ENCODE assay signal across 15 cellular contexts in genomic region chr16:68356919-68357286, GRCh38. TPM values are rescaled to one million over a fixed set of nuclear protein-coding genes. Genes with fewer than 3 reads are reported as not detected.
DNase-seq lines count a peak whose midpoint lies in the region; ATAC-seq, FAIRE-seq and TF ChIP-seq lines count a peak whose summit lies in the region.
"Had no signal": no experiment of that assay in that cellular context is flagged by ENCODE, and none has a peak within 500 bp of the region (broad histone marks: within the 10 kb centered on the region; RNA-seq: fewer than 3 reads in every experiment).

No MANE protein-coding gene starts in this region.

- peaks cover 68 to 80% of the 10 kb centered on the region in 2 experiments for H3K36me3 ChIP-seq in mesenchymal stem cell (ENCODE audit: control insufficient read depth in 1 of 2, insufficient read depth in 2 of 2, low read depth in 1 of 2, low read length in 2 of 2)
- H3K36me3 ChIP-seq in stomach = peaks cover 63 to 94% (median 94%) of the 10 kb centered on the region in 4 donors
- H3K36me3 ChIP-seq in small intestine (ENCODE audit: control insufficient read depth in 2 of 2, insufficient read depth in 2 of 2, low read length in 2 of 2) = peaks cover 6 to 9% of the 10 kb centered on the region in 2 donors
- H3K36me3 ChIP-seq: neural progenitor cell had no signal

- WGBS in mesenchymal stem cell = 96% methylated on average over 5 of the region's 5 CpGs
- WGBS in stomach, 5 donors = 87 to 94% (median 91%) methylated on average over 4 to 5 of the region's 5 CpGs
- WGBS in small intestine, 3 donors = 84 to 97% (median 96%) methylated on average over 5 of the region's 5 CpGs

- peaks cover 22% of the 10 kb centered on the region for H3K36me3 Mint-ChIP-seq in activated T-cell treated with anti-CD3 and anti-CD28 coated beads, Interleukin-2, amount 50 U/mL, for 4 hours (ENCODE audit: insufficient read depth)
- peaks cover 30% of the 10 kb centered on the region for H3K36me3 Mint-ChIP-seq in T-cell

- no peak overlapping the region for H3K4me2 ChIP-seq in mesenchymal stem cell (ENCODE audit: low read length, poor library complexity, severe bottlenecking)
- H3K4me2 ChIP-seq: neural progenitor cell had no signal

- no peaks in the 10 kb centered on the region for H3K27me3 Mint-ChIP-seq in activated T-cell treated with anti-CD3 and anti-CD28 coated beads, Interleukin-2, amount 50 U/mL, for 4 hours (ENCODE audit: low read depth)
- no peaks in the 10 kb centered on the region for H3K27me3 Mint-ChIP-seq in T-cell

- H2AFZ ChIP-seq in mesenchymal stem cell (ENCODE audit: low read depth, low read length) = no peak overlapping the region
- H2AFZ ChIP-seq: neural progenitor cell had no signal

- H3K4me1 ChIP-seq in mesenchymal stem cell (ENCODE audit: control insufficient read depth, insufficient read depth, low read depth, low read length) (peaks cover 23% of the 10 kb centered on the region), stomach (peaks cover 5 to 22% (median 15%) of the 10 kb centered on the region in 4 donors), small intestine (ENCODE audit: control insufficient read depth in 2 of 2, insufficient read depth in 1 of 2, low read depth in 1 of 2, low read length in 1 of 2) (no peaks in the 10 kb centered on the region)

- peak overlapping the region; percentile 52 for H3K4me3 Mint-ChIP-seq in activated T-cell treated with anti-CD3 and anti-CD28 coated beads, Interleukin-2, amount 50 U/mL, for 4 hours
- peak overlapping the region; percentile 57 to 79 (median 73) for H3K4me3 Mint-ChIP-seq in T-cell
- H3K4me3 Mint-ChIP-seq: endodermal cell, HFFc6, neural progenitor cell had no signal

- TF ChIP-seq CTCF in stomach (IDR thresholded peaks at IDR 0.05) = no peak
- no peak for TF ChIP-seq CTCF in omental fat pad (IDR thresholded peaks at IDR 0.05)

- peak overlapping the region in 1 of 2 experiments; percentile 17 for H3K4ac ChIP-seq in mesenchymal stem cell (ENCODE audit: low read depth in 1 of 2, low read length in 2 of 2)

- TF ChIP-seq EP300 in stomach (IDR thresholded peaks at IDR 0.05) = no peak

- H3K4me3 ChIP-seq in mesenchymal stem cell (ENCODE audit: insufficient read depth in 1 of 2, low read depth in 1 of 2, low read length in 2 of 2) (no peak overlapping the region), stomach (peak overlapping the region in 1 of 4 donors; percentile 7), small intestine (ENCODE audit: low read depth in 1 of 2, low read length in 2 of 2) (no peak overlapping the region)
- H3K4me3 ChIP-seq: neural progenitor cell, vagina had no signal

- DNase-seq in activated T-cell treated with anti-CD3 and anti-CD28 coated beads, Interleukin-2, amount 50 U/mL, for 4 hours = no peak
- no peak for DNase-seq in activated T-cell treated with anti-CD3 and anti-CD28 coated beads, Interleukin-2, amount 50 U/mL, for 48 hours
- DNase-seq in GM12891 (ENCODE audit: insufficient read length, low spot score) (no peak), T-cell (no peak), mesenchymal stem cell (peak; percentile 11), stomach (no peak), small intestine (no peak), omental fat pad (ENCODE audit: low spot score) (no peak)
- DNase-seq: cerebellar nuclear complex, endodermal cell, HFFc6, NCI-H1930, NCI-H510A had no signal

- H3K79me1 ChIP-seq in mesenchymal stem cell (replicated peaks; ENCODE audit: low read length, poor library complexity, severe bottlenecking) = peaks cover 3% of the 10 kb centered on the region

- H3K9ac ChIP-seq in mesenchymal stem cell (ENCODE audit: low read length) = no peak overlapping the region
- H3K9ac ChIP-seq: neural progenitor cell had no signal

- CTCF ChIA-PET in T-cell (lab: Charles Lee) = no interaction called here

- H2BK15ac ChIP-seq in mesenchymal stem cell (ENCODE audit: low read depth, poor library complexity, severe bottlenecking) = no peak overlapping the region

- peak overlapping the region; percentile 21 for H2AK5ac ChIP-seq in mesenchymal stem cell (ENCODE audit: low read length, severe bottlenecking)

- no peak for ATAC-seq in activated T-cell treated with anti-CD3 and anti-CD28 coated beads, Interleukin-2, amount 50 U/mL, for 4 hours
- ATAC-seq in T-cell (replicated peaks in 1 of 4) (no peak), omental fat pad (ENCODE audit: low FRiP score) (no peak)

- H4K8ac ChIP-seq in mesenchymal stem cell (ENCODE audit: low read length) = no peak overlapping the region

- FAIRE-seq in GM12891 (lab: Jason Lieb, UNC) (peak; percentile 9), small intestine (lab: Jason Lieb, UNC) (no peak)

- H3K27me3 ChIP-seq in mesenchymal stem cell (ENCODE audit: control insufficient read depth in 1 of 2, insufficient read depth in 1 of 2, low read length in 2 of 2) (no peaks in the 10 kb centered on the region), stomach (no peaks in the 10 kb centered on the region), small intestine (ENCODE audit: control insufficient read depth in 2 of 2, insufficient read depth in 2 of 2, low read length in 2 of 2) (no peaks in the 10 kb centered on the region)
- H3K27me3 ChIP-seq: neural progenitor cell, vagina had no signal

- no peak overlapping the region for H2BK5ac ChIP-seq in mesenchymal stem cell (ENCODE audit: low read depth, low read length, poor library complexity, severe bottlenecking)

- H3K27ac Mint-ChIP-seq in T-cell = no peak overlapping the region
- H3K27ac Mint-ChIP-seq: endodermal cell, HFFc6, neural progenitor cell had no signal

- H4K91ac ChIP-seq in mesenchymal stem cell (ENCODE audit: low read length) = no peak overlapping the region

- H3K9me3 ChIP-seq in mesenchymal stem cell (ENCODE audit: control insufficient read depth, low read length) (no peaks in the 10 kb centered on the region), stomach (no peaks in the 10 kb centered on the region), small intestine (ENCODE audit: control insufficient read depth, low read depth) (no peaks in the 10 kb centered on the region)
- H3K9me3 ChIP-seq: vagina had no signal

- H2BK120ac ChIP-seq in mesenchymal stem cell (ENCODE audit: low read depth, low read length) = no peak overlapping the region

- no peak overlapping the region for H3K18ac ChIP-seq in mesenchymal stem cell (ENCODE audit: low read depth in 1 of 2, low read length in 2 of 2)

- intact Hi-C loops in stomach (cut with DNase I; ENCODE audit: low total_unique reads) = no loop called here

- peaks cover 40% of the 10 kb centered on the region for H3K4me1 Mint-ChIP-seq in activated T-cell treated with anti-CD3 and anti-CD28 coated beads, Interleukin-2, amount 50 U/mL, for 4 hours (ENCODE audit: low read depth)
- peaks cover 39 to 40% (median 39%) of the 10 kb centered on the region in 3 donors for H3K4me1 Mint-ChIP-seq in T-cell
- H3K4me1 Mint-ChIP-seq: endodermal cell, neural progenitor cell had no signal

- peak overlapping the region in 1 of 2 experiments; percentile 57 for H3K14ac ChIP-seq in mesenchymal stem cell (ENCODE audit: low read length in 2 of 2)

- POLR2A ChIA-PET in T-cell (lab: Charles Lee) = no interaction called here

- H2BK12ac ChIP-seq in mesenchymal stem cell (ENCODE audit: low read length in 2 of 2) = no peak overlapping the region

- TF ChIP-seq POLR2A in GM12891 (IDR thresholded peaks at IDR 0.05; ENCODE audit: low read depth, low read length) = no peak
- no peak for TF ChIP-seq POLR2A in stomach (IDR thresholded peaks at IDR 0.05)

- H3K27ac ChIP-seq in mesenchymal stem cell (ENCODE audit: low read length, poor library complexity, severe bottlenecking) (peak overlapping the region; percentile 13), stomach (no peak overlapping the region), small intestine (ENCODE audit: low read depth in 1 of 2, low read length in 1 of 2) (no peak overlapping the region)
- H3K27ac ChIP-seq: neural progenitor cell, vagina had no signal

- no peaks in the 10 kb centered on the region for H3K9me3 Mint-ChIP-seq in activated T-cell treated with anti-CD3 and anti-CD28 coated beads, Interleukin-2, amount 50 U/mL, for 4 hours
- no peaks in the 10 kb centered on the region for H3K9me3 Mint-ChIP-seq in T-cell
- H3K9me3 Mint-ChIP-seq: endodermal cell, HFFc6, neural progenitor cell had no signal

- H3K23ac ChIP-seq in mesenchymal stem cell (ENCODE audit: low read length in 2 of 2) = no peak overlapping the region

TF ChIP-seq in GM12891, 5 proteins besides CTCF, POLR2A, EP300 and RAD21:
- no peak for TF ChIP-seq POU2F2 (IDR thresholded peaks at IDR 0.05; ENCODE audit: low read depth, low read length)
- TF ChIP-seq SPI1 (IDR thresholded peaks at IDR 0.05; ENCODE audit: low read depth, low read length) = no peak
- no peak for TF ChIP-seq TAF1 (IDR thresholded peaks at IDR 0.05; ENCODE audit: low read depth, low read length)
- no peak for TF ChIP-seq PAX5 (IDR thresholded peaks at IDR 0.05; ENCODE audit: insufficient read depth, low read length, severe bottlenecking)

RNA-seq across cellular contexts. Expression of gene PRMT7, which starts 46.1 kb away (rescaled TPM):
- total RNA-seq in activated T-cell treated with anti-CD3 and anti-CD28 coated beads, Interleukin-2, amount 50 U/mL, for 4 hours = 10 to 100 TPM; 60.3 to 66.8 (median 63.0) TPM
- polyA plus RNA-seq in GM12891 (2012; ENCODE audit: low read depth, missing spikeins) = 49.7 TPM
- 10 to 100 TPM; 80.1 to 92.4 (median 87.2) TPM for total RNA-seq in T-cell
- 14.6 TPM for polyA plus RNA-seq in mesenchymal stem cell (2013, experiment 1 of 2)
- 14.7 TPM for polyA plus RNA-seq in mesenchymal stem cell (2013, experiment 2 of 2)
- total RNA-seq in stomach = 10 to 100 TPM; 24.9 to 88.8 (median 48.3) TPM
- polyA plus RNA-seq in stomach = 10 to 100 TPM; 22.4 to 30.2 (median 28.6) TPM
- 10 to 100 TPM; 13.6 to 26.7 (median 13.8) TPM for polyA plus RNA-seq in small intestine
- total RNA-seq in omental fat pad = 10 to 100 TPM; 22.3 to 56.7 (median 35.8) TPM

RNA-seq across cellular contexts. Expression of gene SLC7A6OS, which starts 46.2 kb away (rescaled TPM):
- 10 to 100 TPM; 19.0 to 27.6 (median 21.5) TPM for total RNA-seq in activated T-cell treated with anti-CD3 and anti-CD28 coated beads, Interleukin-2, amount 50 U/mL, for 4 hours
- 14.2 TPM for polyA plus RNA-seq in GM12891 (2012; ENCODE audit: low read depth, missing spikeins)
- 10 to 100 TPM; 42.5 to 50.3 (median 43.9) TPM for total RNA-seq in T-cell
- 7.0 TPM for polyA plus RNA-seq in mesenchymal stem cell (2013, experiment 1 of 2)
- 7.0 TPM for polyA plus RNA-seq in mesenchymal stem cell (2013, experiment 2 of 2)
- total RNA-seq in stomach = 10 to 100 TPM; 12.3 to 41.4 (median 16.7) TPM
- polyA plus RNA-seq in stomach = 1 to 10 TPM; 4.7 to 5.7 (median 5.7) TPM
- 1 to 10 TPM; 3.8 to 6.6 (median 5.1) TPM for polyA plus RNA-seq in small intestine
- total RNA-seq in omental fat pad = 10 to 100 TPM in 3 of 4 donors, 1 to 10 TPM in 1; 7.2 to 19.7 (median 14.7) TPM
